ENCODE assay signal across 28 cellular contexts in the genomic region with DNA sequence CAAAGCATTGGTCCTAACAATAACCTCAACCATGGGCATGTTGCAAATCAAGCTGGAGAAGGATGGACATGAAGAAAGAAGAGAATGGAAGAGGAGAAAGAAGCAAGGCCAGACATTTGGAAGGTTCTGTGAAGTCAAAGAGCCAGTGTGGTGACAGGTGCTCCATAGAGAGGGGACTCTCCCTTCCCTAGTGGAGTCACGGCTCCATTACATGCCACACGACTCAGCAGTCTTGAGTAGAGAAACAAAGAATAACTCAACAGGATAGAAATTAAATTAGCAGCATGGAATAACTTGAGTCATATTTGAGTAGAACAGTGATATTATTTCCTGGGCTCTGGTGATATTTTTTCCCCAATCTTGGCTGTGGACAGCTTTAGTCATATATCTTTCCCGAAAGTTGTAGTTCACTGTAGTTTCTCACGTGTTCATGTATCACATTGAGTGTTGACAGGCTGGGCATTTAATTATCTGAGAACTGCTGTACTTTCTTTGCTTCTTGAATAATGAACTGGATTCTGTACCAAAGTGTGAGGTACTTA.
DNase-seq lines count a peak whose midpoint lies in the region; ATAC-seq and TF ChIP-seq lines count a peak whose summit lies in the region.
"Had no signal": no experiment of that assay in that cellular context is flagged by ENCODE, and none has a peak within 500 bp of the region (broad histone marks: within the 10 kb centered on the region; RNA-seq: fewer than 3 reads in every experiment).

No MANE protein-coding gene starts in this region.

- H3K9ac ChIP-seq in SK-N-SH (no peak overlapping the region), GM23248 (no peak overlapping the region)
- H3K9ac ChIP-seq: BLaER1 had no signal

- H3K4me3 ChIP-seq in SK-N-SH (ENCODE audit: low read depth in 2 of 2, low read length in 1 of 2) (no peak overlapping the region), GM23248 (no peak overlapping the region)
- H3K4me3 ChIP-seq: BLaER1, dorsolateral prefrontal cortex, HAP-1, heart right ventricle, sigmoid colon had no signal

- H3K79me2 ChIP-seq in SK-N-SH (ENCODE audit: insufficient read depth): no peaks in the 10 kb centered on the region
- H3K79me2 ChIP-seq in GM23248 (ENCODE audit: insufficient read depth): no peaks in the 10 kb centered on the region

- CTCF ChIA-PET in SK-N-SH (lab: Yijun Ruan, JAX): no interaction called here

- in situ Hi-C loops in GM23248 (cut with MboI): no loop called here

- H3K27ac ChIP-seq in SK-N-SH (ENCODE audit: low read depth in 2 of 2, low read length in 1 of 2) (no peak overlapping the region), GM23248 (no peak overlapping the region)
- H3K27ac ChIP-seq: BLaER1, heart right ventricle, sigmoid colon, VCaP had no signal

- POLR2A ChIA-PET in SK-N-SH (lab: Yijun Ruan, JAX): no interaction called here

- no peak overlapping the region for H3K4me3 Mint-ChIP-seq in stimulated activated effector memory CD8-positive, alpha-beta T cell treated with anti-CD3 and anti-CD28 coated beads, Interleukin-12 subunit alpha, Interleukin-12 subunit beta, amount 100 ng/mL, for 72 hours
- H3K4me3 Mint-ChIP-seq: activated naive CD8-positive, alpha-beta T cell; neural crest cell; T-helper 2 cell treated with Interferon-gamma antibody and Interleukin-4, amounts not matched to agents 5 μg/mL and 100 μg/mL, for 36 hours; type B pancreatic cell had no signal

- no peaks in the 10 kb centered on the region for H3K36me3 Mint-ChIP-seq in stimulated activated effector memory CD8-positive, alpha-beta T cell treated with anti-CD3 and anti-CD28 coated beads, Interleukin-12 subunit alpha, Interleukin-12 subunit beta, amount 100 ng/mL, for 72 hours

- H3K36me3 ChIP-seq in SK-N-SH (replicated peaks in 1 of 2; ENCODE audit: control insufficient read depth in 1 of 2, insufficient read depth in 2 of 2, low read length in 1 of 2): no peaks in the 10 kb centered on the region
- H3K36me3 ChIP-seq in GM23248 (ENCODE audit: low read depth): no peaks in the 10 kb centered on the region
- H3K36me3 ChIP-seq: BLaER1, HAP-1, heart right ventricle, sigmoid colon had no signal

- H3K9me3 Mint-ChIP-seq in stimulated activated effector memory CD8-positive, alpha-beta T cell treated with anti-CD3 and anti-CD28 coated beads, Interleukin-12 subunit alpha, Interleukin-12 subunit beta, amount 100 ng/mL, for 72 hours: peaks cover 3% of the 10 kb centered on the region

- no peaks in the 10 kb centered on the region for H4K20me1 ChIP-seq in SK-N-SH (ENCODE audit: insufficient read depth)
- H4K20me1 ChIP-seq in GM23248 (ENCODE audit: insufficient read depth): no peaks in the 10 kb centered on the region
- H4K20me1 ChIP-seq: BLaER1 had no signal

- no peaks in the 10 kb centered on the region for H3K27me3 ChIP-seq in SK-N-SH (ENCODE audit: insufficient read depth)
- no peaks in the 10 kb centered on the region for H3K27me3 ChIP-seq in GM23248 (replicated peaks; ENCODE audit: insufficient read depth)
- H3K27me3 ChIP-seq: BLaER1, dorsolateral prefrontal cortex, heart right ventricle, sigmoid colon had no signal

- no peaks in the 10 kb centered on the region for H3F3A ChIP-seq in SK-N-SH (replicated peaks; ENCODE audit: insufficient read depth)
- H3F3A ChIP-seq in GM23248 (ENCODE audit: insufficient read depth): peaks cover 8% of the 10 kb centered on the region

- H3K4me1 ChIP-seq in SK-N-SH (ENCODE audit: control insufficient read depth in 1 of 2, insufficient read depth in 2 of 2, low read depth in 1 of 2, low read length in 1 of 2) (no peaks in the 10 kb centered on the region), GM23248 (ENCODE audit: insufficient read depth) (peaks cover 3% of the 10 kb centered on the region; the same call in 1 of the 2 replicates)
- H3K4me1 ChIP-seq: BLaER1, Caco-2, heart right ventricle, sigmoid colon had no signal

- H3K9me2 ChIP-seq in SK-N-SH: no peaks in the 10 kb centered on the region
- no peaks in the 10 kb centered on the region for H3K9me2 ChIP-seq in GM23248 (ENCODE audit: insufficient read depth)

- no peak for TF ChIP-seq RAD21 in SK-N-SH (IDR thresholded peaks at IDR 0.05; ENCODE audit: low read length)

- peak; percentile 25; the same call in 1 of the 3 replicates for ATAC-seq in SK-N-SH treated with all-trans-retinoic acid at 6 μM for 48 hours
- peak; percentile 31 for ATAC-seq in stimulated activated effector memory CD8-positive, alpha-beta T cell treated with anti-CD3 and anti-CD28 coated beads, Interleukin-12 subunit alpha, Interleukin-12 subunit beta, amount 100 ng/mL, for 72 hours
- no peak for ATAC-seq in GM21576 (IDR thresholded peaks at IDR 0.05; ENCODE audit: unreplicated experiment)
- ATAC-seq: heart right ventricle had no signal

- WGBS in SK-N-SH (ENCODE audit: low lambda C conversion rate): 50% methylated on average over 4 of the region's 4 CpGs
- WGBS in GM23248 (ENCODE audit: low coverage in 1 of 2, low lambda C conversion rate in 2 of 2, missing lambda C conversion rate in 2 of 2), 2 experiments: 18 to 20% methylated on average over 4 of the region's 4 CpGs

- TF ChIP-seq CTCF in SK-N-SH (IDR thresholded peaks at IDR 0.05): no peak

- no peaks in the 10 kb centered on the region for H3K4me1 Mint-ChIP-seq in stimulated activated effector memory CD8-positive, alpha-beta T cell treated with anti-CD3 and anti-CD28 coated beads, Interleukin-12 subunit alpha, Interleukin-12 subunit beta, amount 100 ng/mL, for 72 hours

- no peak overlapping the region for H2AFZ ChIP-seq in SK-N-SH (ENCODE audit: low read depth)
- H2AFZ ChIP-seq in GM23248: no peak overlapping the region

- TF ChIP-seq EP300 in SK-N-SH (IDR thresholded peaks at IDR 0.05; ENCODE audit: borderline replicate concordance in 1 of 2, low read depth in 1 of 2, low read length in 1 of 2): no peak

- no peak overlapping the region for H3K4me2 ChIP-seq in SK-N-SH
- H3K4me2 ChIP-seq in GM23248 (ENCODE audit: unreplicated experiment): no peak overlapping the region
- H3K4me2 ChIP-seq: BLaER1 had no signal

- H3K27ac Mint-ChIP-seq in stimulated activated effector memory CD8-positive, alpha-beta T cell treated with anti-CD3 and anti-CD28 coated beads, Interleukin-12 subunit alpha, Interleukin-12 subunit beta, amount 100 ng/mL, for 72 hours: no peak overlapping the region
- H3K27ac Mint-ChIP-seq: activated naive CD8-positive, alpha-beta T cell; activated T-helper 2 cell treated with anti-CD3 and anti-CD28 coated beads, Interferon-gamma antibody, Interleukin-2, Interleukin-4, amounts not matched to agents 10 μg/mL and 5 μg/mL and 100 μg/mL, durations not matched to agents 14 hours and 24 hours and 36 hours; progenitor cell of endocrine pancreas; T-helper 2 cell treated with Interferon-gamma antibody and Interleukin-4, amounts not matched to agents 5 μg/mL and 100 μg/mL, for 36 hours; type B pancreatic cell had no signal

- H3K9me3 ChIP-seq in SK-N-SH (no peaks in the 10 kb centered on the region), GM23248 (ENCODE audit: low read depth) (no peaks in the 10 kb centered on the region)
- H3K9me3 ChIP-seq: BLaER1, Caco-2, HAP-1, sigmoid colon had no signal

- DNase-seq in SK-N-SH: no peak
- peak; percentile 48 for DNase-seq in GM23248
- peak; percentile 11 for DNase-seq in astrocyte of the hippocampus (ENCODE audit: low read depth, low spot score)
- no peak for DNase-seq in stimulated activated effector memory CD8-positive, alpha-beta T cell treated with anti-CD3 and anti-CD28 coated beads, Interleukin-12 subunit alpha, Interleukin-12 subunit beta, amount 100 ng/mL, for 72 hours (ENCODE audit: low spot score in 2 of 2)
- no peak for DNase-seq in NCI-H2029 (lab: John Stamatoyannopoulos, UW)
- DNase-seq in NOMO-1 treated with dmso at 0.1 percent for 144 hours (lab: John Stamatoyannopoulos, UW; ENCODE audit: unreplicated experiment): no peak
- DNase-seq: activated CD4-positive, alpha-beta T cell treated with anti-CD3 and anti-CD28 coated beads, Interleukin-2, amount 50 U/mL, for 48 hours; activated CD8-positive, alpha-beta memory T cell treated with anti-CD3 and anti-CD28 coated beads, Interleukin-2, amount 50 U/mL, for 48 hours; Caco-2; dorsolateral prefrontal cortex; EL; heart right ventricle; mammary epithelial cell; MV-4-11; NCI-H2227 treated with DMSO at 0.1 percent for 48 hours; NCI-H748 treated with DMSO at 0.1 percent for 48 hours; sigmoid colon had no signal

TF ChIP-seq in SK-N-SH treated with all-trans-retinoic acid at 6 μM for 48 hours, 23 proteins besides CTCF, POLR2A, EP300 and RAD21:
- TF ChIP-seq ISL1 (CRISPR knock-in tag; IDR thresholded peaks at IDR 0.05): no peak
- TF ChIP-seq ZC3H10 (CRISPR knock-in tag; IDR thresholded peaks at IDR 0.05): peak; percentile 74

TF ChIP-seq in SK-N-SH, 30 proteins besides CTCF, POLR2A, EP300 and RAD21 (continues in another document):
- no peak for TF ChIP-seq EZH2phosphoT487 (IDR thresholded peaks at IDR 0.05; ENCODE audit: borderline replicate concordance, low read depth)
- no peak for TF ChIP-seq YY1 (IDR thresholded peaks at IDR 0.05; ENCODE audit: low read depth)
- TF ChIP-seq JUND (IDR thresholded peaks at IDR 0.05): no peak
- TF ChIP-seq RCOR1 (IDR thresholded peaks at IDR 0.05; ENCODE audit: low read length): no peak
- TF ChIP-seq FOXJ3 (CRISPR knock-in tag; IDR thresholded peaks at IDR 0.05): no peak
- TF ChIP-seq, protein P1, sequence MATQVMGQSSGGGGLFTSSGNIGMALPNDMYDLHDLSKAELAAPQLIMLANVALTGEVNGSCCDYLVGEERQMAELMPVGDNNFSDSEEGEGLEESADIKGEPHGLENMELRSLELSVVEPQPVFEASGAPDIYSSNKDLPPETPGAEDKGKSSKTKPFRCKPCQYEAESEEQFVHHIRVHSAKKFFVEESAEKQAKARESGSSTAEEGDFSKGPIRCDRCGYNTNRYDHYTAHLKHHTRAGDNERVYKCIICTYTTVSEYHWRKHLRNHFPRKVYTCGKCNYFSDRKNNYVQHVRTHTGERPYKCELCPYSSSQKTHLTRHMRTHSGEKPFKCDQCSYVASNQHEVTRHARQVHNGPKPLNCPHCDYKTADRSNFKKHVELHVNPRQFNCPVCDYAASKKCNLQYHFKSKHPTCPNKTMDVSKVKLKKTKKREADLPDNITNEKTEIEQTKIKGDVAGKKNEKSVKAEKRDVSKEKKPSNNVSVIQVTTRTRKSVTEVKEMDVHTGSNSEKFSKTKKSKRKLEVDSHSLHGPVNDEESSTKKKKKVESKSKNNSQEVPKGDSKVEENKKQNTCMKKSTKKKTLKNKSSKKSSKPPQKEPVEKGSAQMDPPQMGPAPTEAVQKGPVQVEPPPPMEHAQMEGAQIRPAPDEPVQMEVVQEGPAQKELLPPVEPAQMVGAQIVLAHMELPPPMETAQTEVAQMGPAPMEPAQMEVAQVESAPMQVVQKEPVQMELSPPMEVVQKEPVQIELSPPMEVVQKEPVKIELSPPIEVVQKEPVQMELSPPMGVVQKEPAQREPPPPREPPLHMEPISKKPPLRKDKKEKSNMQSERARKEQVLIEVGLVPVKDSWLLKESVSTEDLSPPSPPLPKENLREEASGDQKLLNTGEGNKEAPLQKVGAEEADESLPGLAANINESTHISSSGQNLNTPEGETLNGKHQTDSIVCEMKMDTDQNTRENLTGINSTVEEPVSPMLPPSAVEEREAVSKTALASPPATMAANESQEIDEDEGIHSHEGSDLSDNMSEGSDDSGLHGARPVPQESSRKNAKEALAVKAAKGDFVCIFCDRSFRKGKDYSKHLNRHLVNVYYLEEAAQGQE (IDR thresholded peaks at IDR 0.05; ENCODE audit: low read depth, low read length): no peak

Comparison
In these comparisons a context has a peak if more than half of its experiments do, and no peak if none do; other contexts are left out.
1. DNase-seq: peak in GM23248 (single experiment) and astrocyte of the hippocampus (single experiment); none in SK-N-SH (single experiment), stimulated activated effector memory CD8-positive, alpha-beta T cell treated with anti-CD3 and anti-CD28 coated beads, Interleukin-12 subunit alpha, Interleukin-12 subunit beta, amount 100 ng/mL, for 72 hours (0 of 2), NCI-H2029 (single experiment) and NOMO-1 treated with dmso at 0.1 percent for 144 hours (single experiment).